ENCODE assay signal across 27 cellular contexts in the genomic region with DNA sequence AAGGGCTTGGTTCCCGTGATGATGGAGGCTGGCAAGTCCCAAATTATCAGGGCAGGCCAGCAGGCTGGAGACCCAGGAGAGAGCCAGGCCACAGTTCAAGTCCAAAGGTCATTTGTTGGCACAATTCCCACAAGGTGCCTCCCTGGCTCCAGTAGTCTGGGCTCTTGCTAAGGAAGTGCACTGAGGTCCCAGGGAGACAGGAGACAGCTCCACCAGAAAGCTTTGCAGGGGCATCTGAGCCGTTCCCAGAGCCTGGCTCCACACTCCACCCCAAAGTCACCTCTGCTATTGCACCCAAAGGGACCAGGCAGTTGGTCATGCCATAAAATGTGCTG.
DNase-seq lines count a peak whose midpoint lies in the region; ATAC-seq, FAIRE-seq and TF ChIP-seq lines count a peak whose summit lies in the region.
"Had no signal": no experiment of that assay in that cellular context is flagged by ENCODE, and none has a peak within 500 bp of the region (broad histone marks: within the 10 kb centered on the region; RNA-seq: fewer than 3 reads in every experiment).

No MANE protein-coding gene starts in this region.

- H3K4me3 ChIP-seq in right lobe of liver: no peak overlapping the region
- no peak overlapping the region for H3K4me3 ChIP-seq in HepG2 (replicated peaks in 1 of 3; ENCODE audit: insufficient read depth in 1 of 3, low read depth in 2 of 3, low read length in 3 of 3)
- H3K4me3 ChIP-seq: skin epidermis, testis, uterus had no signal

- no peak overlapping the region for H2AFZ ChIP-seq in HepG2 (ENCODE audit: low read length)
- H2AFZ ChIP-seq: parathyroid adenoma had no signal

- POLR2A ChIA-PET in HepG2 (lab: Yijun Ruan, JAX): no interaction called here

- TF ChIP-seq EP300 in HepG2 (IDR thresholded peaks at IDR 0.05; ENCODE audit: low read depth in 2 of 2, low read length in 2 of 2) (no peak), HepG2 (CRISPR knock-in tag; IDR thresholded peaks at IDR 0.05; ENCODE audit: borderline replicate concordance) (no peak)

- H3K36me3 Mint-ChIP-seq in T-helper 17 cell (ENCODE audit: low read depth): no peaks in the 10 kb centered on the region
- H3K36me3 Mint-ChIP-seq in activated CD8-positive, alpha-beta memory T cell treated with anti-CD3 and anti-CD28 coated beads, Interleukin-2, amount 10 ng/mL, durations not matched to agents 7 days and 5 days: no peaks in the 10 kb centered on the region
- H3K36me3 Mint-ChIP-seq: CD8-positive, alpha-beta T cell; immature natural killer cell had no signal

- DNase-seq in right lobe of liver (no peak), HepG2 (ENCODE audit: low spot score) (no peak), T-helper 17 cell (no peak), left colon (peak; percentile 34 to 50), HT-29 (ENCODE audit: low spot score) (no peak)
- DNase-seq in activated CD8-positive, alpha-beta memory T cell treated with anti-CD3 and anti-CD28 coated beads, Interleukin-2, amount 10 ng/mL, durations not matched to agents 7 days and 5 days: no peak
- DNase-seq: activated CD8-positive, alpha-beta T cell treated with anti-CD3 and anti-CD28 coated beads for 36 hours; activated naive CD4-positive, alpha-beta T cell treated with anti-CD3 and anti-CD28 coated beads, Interleukin-2, amount 50 U/mL, for 16 hours; CD8-positive, alpha-beta T cell; effector CD4-positive, alpha-beta T cell; immature natural killer cell; NCI-H1930; NCI-H526; retina; Right ventricle myocardium superior; stimulated activated naive CD4-positive, alpha-beta T cell treated with Interleukin-2 at 50 U/mL for 16 hours; testis; uterus had no signal

- H3K27ac ChIP-seq in right lobe of liver (no peak overlapping the region), HepG2 (ENCODE audit: extremely low read length, insufficient read depth, low read length) (no peak overlapping the region)
- H3K27ac ChIP-seq: parathyroid adenoma, testis, uterus had no signal

- WGBS in right lobe of liver (ENCODE audit: insufficient coverage, low coverage, low lambda C conversion rate, missing lambda C conversion rate): no CpG with 5 or more reads among the region's 2 CpGs
- 0% methylated on average over 2 of the region's 2 CpGs for WGBS in HepG2 (ENCODE audit: low lambda C conversion rate)

- H3K9me3 ChIP-seq in right lobe of liver (no peaks in the 10 kb centered on the region), HepG2 (ENCODE audit: low read length) (no peaks in the 10 kb centered on the region), T-helper 17 cell (ENCODE audit: control insufficient read depth, low read length, poor library complexity, severe bottlenecking) (no peaks in the 10 kb centered on the region)
- H3K9me3 ChIP-seq: testis, uterus had no signal

- H3K27me3 ChIP-seq in right lobe of liver (no peaks in the 10 kb centered on the region), HepG2 (ENCODE audit: control insufficient read depth in 1 of 2, insufficient read depth in 2 of 2, low read length in 2 of 2) (no peaks in the 10 kb centered on the region)
- H3K27me3 ChIP-seq: testis, uterus had no signal

- H3K9ac ChIP-seq in HepG2 (ENCODE audit: insufficient read depth, low read depth, low read length): no peak overlapping the region
- H3K9ac ChIP-seq: parathyroid adenoma had no signal

- H3K27ac Mint-ChIP-seq in T-helper 17 cell: no peak overlapping the region
- H3K27ac Mint-ChIP-seq in activated CD8-positive, alpha-beta memory T cell treated with anti-CD3 and anti-CD28 coated beads, Interleukin-2, amount 10 ng/mL, durations not matched to agents 7 days and 5 days: no peak overlapping the region
- H3K27ac Mint-ChIP-seq: activated T-helper 17 cell treated with anti-CD3 and anti-CD28 coated beads, Interleukin-2, amount 50 U/mL, for 72 hours; B cell; CD8-positive, alpha-beta T cell; immature natural killer cell; T-helper 2 cell treated with Interferon-gamma antibody and Interleukin-4, amounts not matched to agents 5 μg/mL and 100 μg/mL, for 36 hours had no signal

- H3K9me3 Mint-ChIP-seq in activated CD8-positive, alpha-beta memory T cell treated with anti-CD3 and anti-CD28 coated beads, Interleukin-2, amount 10 ng/mL, durations not matched to agents 7 days and 5 days (ENCODE audit: low read depth): no peaks in the 10 kb centered on the region
- H3K9me3 Mint-ChIP-seq: activated CD8-positive, alpha-beta T cell treated with anti-CD3 and anti-CD28 coated beads for 36 hours; activated T-helper 17 cell treated with anti-CD3 and anti-CD28 coated beads, Interleukin-2, amount 50 U/mL, for 72 hours; CD8-positive, alpha-beta T cell; immature natural killer cell; neural crest cell; T-helper 2 cell treated with Interferon-gamma antibody and Interleukin-4, amounts not matched to agents 5 μg/mL and 100 μg/mL, for 36 hours had no signal

- FAIRE-seq in HepG2 (lab: Jason Lieb, UNC): no peak
- FAIRE-seq: bronchial epithelial cell had no signal

- no peak overlapping the region for H3K4me2 ChIP-seq in HepG2 (ENCODE audit: low read depth, low read length)

- H3K36me3 ChIP-seq in right lobe of liver (no peaks in the 10 kb centered on the region), HepG2 (replicated peaks in 1 of 2; ENCODE audit: control insufficient read depth in 1 of 2, insufficient read depth in 2 of 2, low read length in 2 of 2) (no peaks in the 10 kb centered on the region)
- H3K36me3 ChIP-seq: uterus had no signal

- no peaks in the 10 kb centered on the region for H3K4me1 ChIP-seq in right lobe of liver
- no peaks in the 10 kb centered on the region for H3K4me1 ChIP-seq in HepG2 (ENCODE audit: insufficient read depth, low read length)
- H3K4me1 ChIP-seq: parathyroid adenoma, testis, uterus had no signal

- H3K4me1 Mint-ChIP-seq in T-helper 17 cell: no peaks in the 10 kb centered on the region
- no peaks in the 10 kb centered on the region for H3K4me1 Mint-ChIP-seq in activated CD8-positive, alpha-beta memory T cell treated with anti-CD3 and anti-CD28 coated beads, Interleukin-2, amount 10 ng/mL, durations not matched to agents 7 days and 5 days
- H3K4me1 Mint-ChIP-seq: B cell, immature natural killer cell, neural crest cell had no signal

- ATAC-seq in right lobe of liver (peak; percentile 16 to 40 (median 35)), HepG2 (no peak), T-helper 17 cell (no peak), left colon (peak; percentile 93), HG02678 (IDR thresholded peaks at IDR 0.05; ENCODE audit: unreplicated experiment) (no peak), HG03045 (IDR thresholded peaks at IDR 0.05; ENCODE audit: unreplicated experiment) (no peak)
- ATAC-seq in activated CD8-positive, alpha-beta memory T cell treated with anti-CD3 and anti-CD28 coated beads, Interleukin-2, amount 10 ng/mL, durations not matched to agents 7 days and 5 days: no peak
- ATAC-seq: activated CD8-positive, alpha-beta T cell treated with anti-CD3 and anti-CD28 coated beads for 36 hours; activated T-helper 17 cell treated with anti-CD3 and anti-CD28 coated beads, Interleukin-2, amount 50 U/mL, for 72 hours; CD8-positive, alpha-beta T cell had no signal

- no TSS peak for BruUV-seq in HepG2 (replicated peaks; lab: Mats Ljungman, UMichigan)

- no peaks in the 10 kb centered on the region for H3K79me2 ChIP-seq in HepG2 (ENCODE audit: insufficient read depth, low read length)
- H3K79me2 ChIP-seq: parathyroid adenoma had no signal

- TF ChIP-seq RAD21 in HepG2 (CRISPR knock-in tag; IDR thresholded peaks at IDR 0.05): no peak

- TF ChIP-seq CTCF in right lobe of liver (IDR thresholded peaks at IDR 0.05) (no peak), HepG2 (CRISPR knock-in tag; IDR thresholded peaks at IDR 0.05) (no peak)

- in situ Hi-C loops in HepG2 (cut with HindIII; ENCODE audit: extremely low pct_ligation_motif_present, low pct_unique_long_range_greater_than_20kb): no loop called here

- intact Hi-C loops in right lobe of liver (cut with DNase I): no loop called here
- intact Hi-C loops in HepG2 (cut with micrococcal nuclease; ENCODE audit: unreplicated experiment): loop anchor here (5.0 kb wide), 1 partner anchor 115 kb away; no protein-coding TSS in a partner anchor
- intact Hi-C loops in left colon (cut with DNase I, micrococcal nuclease): no loop called here

- TF ChIP-seq POLR2A in right lobe of liver (IDR thresholded peaks at IDR 0.05) (no peak), HepG2 (IDR thresholded peaks at IDR 0.05; ENCODE audit: insufficient read depth in 1 of 2, low read depth in 2 of 2, low read length in 2 of 2) (no peak)

- CTCF ChIA-PET in HepG2 (lab: Yijun Ruan, JAX; ENCODE audit: low intra/inter-chr PET ratio, low total read pairs): no interaction called here
- CTCF ChIA-PET in activated CD8-positive, alpha-beta memory T cell treated with anti-CD3 and anti-CD28 coated beads, Interleukin-2, amount 10 ng/mL, durations not matched to agents 7 days and 5 days (lab: Charles Lee): no interaction called here

- H4K20me1 ChIP-seq in HepG2 (ENCODE audit: insufficient read depth, low read length): no peaks in the 10 kb centered on the region

- H3K27me3 Mint-ChIP-seq in T-helper 17 cell: peaks cover 7% of the 10 kb centered on the region
- peaks cover 5% of the 10 kb centered on the region for H3K27me3 Mint-ChIP-seq in activated CD8-positive, alpha-beta memory T cell treated with anti-CD3 and anti-CD28 coated beads, Interleukin-2, amount 10 ng/mL, durations not matched to agents 7 days and 5 days
- H3K27me3 Mint-ChIP-seq: activated CD8-positive, alpha-beta T cell treated with anti-CD3 and anti-CD28 coated beads for 36 hours; activated T-helper 17 cell treated with anti-CD3 and anti-CD28 coated beads, Interleukin-2, amount 50 U/mL, for 72 hours; B cell had no signal

- peak overlapping the region; percentile 21 for H3K4me3 Mint-ChIP-seq in T-helper 17 cell
- no peak overlapping the region for H3K4me3 Mint-ChIP-seq in activated CD8-positive, alpha-beta memory T cell treated with anti-CD3 and anti-CD28 coated beads, Interleukin-2, amount 10 ng/mL, durations not matched to agents 7 days and 5 days
- H3K4me3 Mint-ChIP-seq: activated CD8-positive, alpha-beta T cell treated with anti-CD3 and anti-CD28 coated beads for 36 hours; activated T-helper 17 cell treated with anti-CD3 and anti-CD28 coated beads, Interleukin-2, amount 50 U/mL, for 72 hours; B cell; CD8-positive, alpha-beta T cell; immature natural killer cell; neural crest cell; T-helper 2 cell treated with Interferon-gamma antibody and Interleukin-4, amounts not matched to agents 5 μg/mL and 100 μg/mL, for 36 hours had no signal

TF ChIP-seq in HepG2, 621 proteins besides CTCF, POLR2A, EP300 and RAD21 (continues in another document):
- TF ChIP-seq NFIC (IDR thresholded peaks at IDR 0.05; ENCODE audit: low read length) (no peak), CREM (IDR thresholded peaks at IDR 0.05) (no peak), CREM (CRISPR knock-in tag; IDR thresholded peaks at IDR 0.05) (no peak), KDM6A (CRISPR knock-in tag; IDR thresholded peaks at IDR 0.05; ENCODE audit: low read depth) (no peak), MTA1 (CRISPR knock-in tag; IDR thresholded peaks at IDR 0.05; ENCODE audit: borderline replicate concordance) (no peak), ZNF333 (CRISPR knock-in tag; IDR thresholded peaks at IDR 0.05; ENCODE audit: borderline replicate concordance) (no peak)

Comparison
In these comparisons a context has a peak if more than half of its experiments do, and no peak if none do; other contexts are left out.
1. ATAC-seq: peak in right lobe of liver (4 of 4) and left colon (single experiment); none in HepG2 (single experiment), T-helper 17 cell (single experiment), activated CD8-positive, alpha-beta memory T cell treated with anti-CD3 and anti-CD28 coated beads, Interleukin-2, amount 10 ng/mL, durations not matched to agents 7 days and 5 days (single experiment), HG02678 (single experiment) and HG03045 (single experiment).
2. DNase-seq: peak in left colon (2 of 2); none in right lobe of liver (0 of 3), HepG2 (single experiment), T-helper 17 cell (0 of 3), activated CD8-positive, alpha-beta memory T cell treated with anti-CD3 and anti-CD28 coated beads, Interleukin-2, amount 10 ng/mL, durations not matched to agents 7 days and 5 days (single experiment) and HT-29 (single experiment).